29 cellular contexts compared by ENCODE assay signal in the genomic region with DNA sequence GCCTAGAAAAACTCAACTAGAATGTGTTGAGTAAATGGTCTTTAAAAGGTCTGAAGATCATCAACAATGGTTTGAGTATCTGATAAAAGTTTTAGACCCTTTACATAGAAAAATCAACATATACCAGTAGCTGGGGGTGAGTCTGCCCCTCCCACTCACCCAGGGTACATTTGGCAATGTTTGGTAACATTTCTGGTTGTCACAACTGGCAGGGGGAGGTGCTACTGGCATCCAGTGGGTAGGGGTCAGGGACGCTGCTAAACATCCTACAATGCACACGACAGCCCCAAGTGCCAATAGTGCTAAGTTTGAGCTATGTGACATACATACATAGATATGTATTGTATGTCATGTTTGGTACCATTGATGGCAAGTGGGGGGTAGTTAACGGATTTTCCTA. TPM values are rescaled to one million over a fixed set of nuclear protein-coding genes. Genes with fewer than 3 reads are reported as not detected.
DNase-seq lines count a peak whose midpoint lies in the region; ATAC-seq, FAIRE-seq and TF ChIP-seq lines count a peak whose summit lies in the region.
"Had no signal": no experiment of that assay in that cellular context is flagged by ENCODE, and none has a peak within 500 bp of the region (broad histone marks: within the 10 kb centered on the region; RNA-seq: fewer than 3 reads in every experiment).

No MANE protein-coding gene starts in this region.

- no peaks in the 10 kb centered on the region for H3K27me3 ChIP-seq in CD4-positive, CD25-positive, alpha-beta regulatory T cell (ENCODE audit: control insufficient read depth, insufficient read depth, low read length)

- H3K27me3 Mint-ChIP-seq in CD4-positive, CD25-positive, alpha-beta regulatory T cell: peaks cover 42% of the 10 kb centered on the region
- H3K27me3 Mint-ChIP-seq in WTC11 (ENCODE audit: low read depth) (peaks cover 10% of the 10 kb centered on the region), natural killer cell (ENCODE audit: low read depth in 2 of 2) (peaks cover 19 to 30% of the 10 kb centered on the region in 2 donors)

- peaks cover 68% of the 10 kb centered on the region for H3K4me1 ChIP-seq in CD4-positive, CD25-positive, alpha-beta regulatory T cell (ENCODE audit: control insufficient read depth, insufficient read depth, low read length, poor library complexity, severe bottlenecking)
- H3K4me1 ChIP-seq: prostate gland had no signal

- no peaks in the 10 kb centered on the region for H3K36me3 ChIP-seq in CD4-positive, CD25-positive, alpha-beta regulatory T cell (ENCODE audit: control insufficient read depth, insufficient read depth, low read length)
- H3K36me3 ChIP-seq: esophagus muscularis mucosa, left lung, prostate gland, sigmoid colon, transverse colon, WERI-Rb-1 had no signal

- peak; percentile 88 for FAIRE-seq in HTR-8/SVneo (lab: Jason Lieb, UNC)
- FAIRE-seq: frontal cortex had no signal

- intact Hi-C loops in natural killer cell (cut with micrococcal nuclease) (no loop called here), posterior vena cava (cut with DNase I) (no loop called here)

- H3K9me3 Mint-ChIP-seq in CD4-positive, CD25-positive, alpha-beta regulatory T cell: peaks cover 0 to 1% (median 0%) of the 10 kb centered on the region in 7 donors
- H3K9me3 Mint-ChIP-seq in WTC11: no peaks in the 10 kb centered on the region
- no peaks in the 10 kb centered on the region for H3K9me3 Mint-ChIP-seq in natural killer cell

- no peak for ATAC-seq in CD4-positive, CD25-positive, alpha-beta regulatory T cell (ENCODE audit: low read depth in 2 of 2)
- ATAC-seq in WTC11 (no peak), natural killer cell (no peak), HG02763 (IDR thresholded peaks at IDR 0.05; ENCODE audit: unreplicated experiment) (no peak), GM18867 (IDR thresholded peaks at IDR 0.05; ENCODE audit: unreplicated experiment) (no peak)
- ATAC-seq: body of pancreas had no signal

- DNase-seq in CD4-positive, CD25-positive, alpha-beta regulatory T cell: no peak
- DNase-seq in HTR-8/SVneo (ENCODE audit: insufficient read length, low spot score): no peak
- no peak for DNase-seq in WTC11 (ENCODE audit: low spot score)
- no peak for DNase-seq in natural killer cell
- DNase-seq in NCI-H510A treated with DMSO at 0.1 percent for 48 hours (lab: John Stamatoyannopoulos, UW): no peak
- no peak for DNase-seq in posterior vena cava (ENCODE audit: low spot score)
- DNase-seq: activated CD4-positive, alpha-beta T cell treated with anti-CD3 and anti-CD28 coated beads, Interleukin-2, amount 50 U/mL, for 1 hour; activated effector memory CD4-positive, alpha-beta T cell treated with Interleukin-2 at 50 U/mL for 16 hours; body of pancreas; DMS53; effector CD8-positive, alpha-beta T cell; GDM1; left lung; NCI-H1105; NCI-H2029; NCI-H226; NCI-H748 treated with DMSO at 0.1 percent for 48 hours; sigmoid colon; transverse colon; WERI-Rb-1 had no signal

- peak overlapping the region in 1 of 3 donors; percentile 77 for H3K27ac Mint-ChIP-seq in CD4-positive, CD25-positive, alpha-beta regulatory T cell
- H3K27ac Mint-ChIP-seq in WTC11 (peak overlapping the region; percentile 91), natural killer cell (peak overlapping the region; percentile 76 to 85)
- H3K27ac Mint-ChIP-seq: nephron had no signal

- POLR2A ChIA-PET in WTC11 (lab: Charles Lee): no interaction called here

- H3K9me3 ChIP-seq in CD4-positive, CD25-positive, alpha-beta regulatory T cell (ENCODE audit: control insufficient read depth in 2 of 2, low read length in 2 of 2): no peaks in the 10 kb centered on the region
- H3K9me3 ChIP-seq: body of pancreas, esophagus muscularis mucosa, left lung, prostate gland, sigmoid colon, transverse colon had no signal

- H3K4me3 Mint-ChIP-seq in CD4-positive, CD25-positive, alpha-beta regulatory T cell: peak overlapping the region; percentile 42 to 76 (median 68)
- H3K4me3 Mint-ChIP-seq in WTC11 (no peak overlapping the region), natural killer cell (peak overlapping the region; percentile 85)
- H3K4me3 Mint-ChIP-seq: nephron had no signal

- H3K4me1 Mint-ChIP-seq in CD4-positive, CD25-positive, alpha-beta regulatory T cell: peaks cover 14 to 80% (median 53%) of the 10 kb centered on the region in 4 donors
- H3K4me1 Mint-ChIP-seq in WTC11 (peaks cover 77% of the 10 kb centered on the region), natural killer cell (peaks cover 64 to 69% of the 10 kb centered on the region in 2 donors)

- TF ChIP-seq CTCF in WTC11 (IDR thresholded peaks at IDR 0.05): no peak
- no peak for TF ChIP-seq CTCF in natural killer cell (IDR thresholded peaks at IDR 0.05)

- H3K4me3 ChIP-seq in CD4-positive, CD25-positive, alpha-beta regulatory T cell (ENCODE audit: low read depth, low read length): no peak overlapping the region
- H3K4me3 ChIP-seq: body of pancreas, esophagus muscularis mucosa, hepatocyte, prostate gland, sigmoid colon, SK-N-MC, transverse colon had no signal

- CTCF ChIA-PET in WTC11 (lab: Charles Lee): interaction anchor here (0.8 to 1.7 kb wide), 4 partner anchors 9 to 53 kb away, joined by 3 to 6 read pairs (median 4); no protein-coding TSS in a partner anchor

- H3K36me3 Mint-ChIP-seq in CD4-positive, CD25-positive, alpha-beta regulatory T cell: no peaks in the 10 kb centered on the region
- H3K36me3 Mint-ChIP-seq in WTC11: no peaks in the 10 kb centered on the region
- H3K36me3 Mint-ChIP-seq in natural killer cell: no peaks in the 10 kb centered on the region

- H3K27ac ChIP-seq in CD4-positive, CD25-positive, alpha-beta regulatory T cell (ENCODE audit: insufficient read depth, low read length, poor library complexity, severe bottlenecking): no peak overlapping the region
- H3K27ac ChIP-seq: body of pancreas, esophagus muscularis mucosa, hepatocyte, prostate gland, RWPE1, sigmoid colon, SK-N-MC, transverse colon, WERI-Rb-1 had no signal

TF ChIP-seq in WTC11, 78 proteins besides CTCF, POLR2A, EP300 and RAD21 (continues in another document):
- TF ChIP-seq, protein P1, sequence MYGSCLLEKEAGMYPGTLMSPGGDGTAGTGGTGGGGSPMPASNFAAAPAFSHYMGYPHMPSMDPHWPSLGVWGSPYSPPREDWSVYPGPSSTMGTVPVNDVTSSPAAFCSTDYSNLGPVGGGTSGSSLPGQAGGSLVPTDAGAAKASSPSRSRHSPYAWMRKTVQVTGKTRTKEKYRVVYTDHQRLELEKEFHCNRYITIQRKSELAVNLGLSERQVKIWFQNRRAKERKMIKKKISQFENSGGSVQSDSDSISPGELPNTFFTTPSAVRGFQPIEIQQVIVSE (CRISPR knock-in tag; IDR thresholded peaks at IDR 0.05; ENCODE audit: borderline replicate concordance): no peak
- TF ChIP-seq RELA (CRISPR knock-in tag; IDR thresholded peaks at IDR 0.05; ENCODE audit: borderline replicate concordance) (no peak), FOXJ3 (CRISPR knock-in tag; IDR thresholded peaks at IDR 0.05; ENCODE audit: borderline replicate concordance) (no peak), ZNF138 (CRISPR knock-in tag; conservative IDR thresholded peaks at IDR 0.05) (no peak)
- TF ChIP-seq, protein P2, sequence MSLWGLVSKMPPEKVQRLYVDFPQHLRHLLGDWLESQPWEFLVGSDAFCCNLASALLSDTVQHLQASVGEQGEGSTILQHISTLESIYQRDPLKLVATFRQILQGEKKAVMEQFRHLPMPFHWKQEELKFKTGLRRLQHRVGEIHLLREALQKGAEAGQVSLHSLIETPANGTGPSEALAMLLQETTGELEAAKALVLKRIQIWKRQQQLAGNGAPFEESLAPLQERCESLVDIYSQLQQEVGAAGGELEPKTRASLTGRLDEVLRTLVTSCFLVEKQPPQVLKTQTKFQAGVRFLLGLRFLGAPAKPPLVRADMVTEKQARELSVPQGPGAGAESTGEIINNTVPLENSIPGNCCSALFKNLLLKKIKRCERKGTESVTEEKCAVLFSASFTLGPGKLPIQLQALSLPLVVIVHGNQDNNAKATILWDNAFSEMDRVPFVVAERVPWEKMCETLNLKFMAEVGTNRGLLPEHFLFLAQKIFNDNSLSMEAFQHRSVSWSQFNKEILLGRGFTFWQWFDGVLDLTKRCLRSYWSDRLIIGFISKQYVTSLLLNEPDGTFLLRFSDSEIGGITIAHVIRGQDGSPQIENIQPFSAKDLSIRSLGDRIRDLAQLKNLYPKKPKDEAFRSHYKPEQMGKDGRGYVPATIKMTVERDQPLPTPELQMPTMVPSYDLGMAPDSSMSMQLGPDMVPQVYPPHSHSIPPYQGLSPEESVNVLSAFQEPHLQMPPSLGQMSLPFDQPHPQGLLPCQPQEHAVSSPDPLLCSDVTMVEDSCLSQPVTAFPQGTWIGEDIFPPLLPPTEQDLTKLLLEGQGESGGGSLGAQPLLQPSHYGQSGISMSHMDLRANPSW (CRISPR knock-in tag; conservative IDR thresholded peaks at IDR 0.05; ENCODE audit: low read depth): no peak
- TF ChIP-seq, protein P3, sequence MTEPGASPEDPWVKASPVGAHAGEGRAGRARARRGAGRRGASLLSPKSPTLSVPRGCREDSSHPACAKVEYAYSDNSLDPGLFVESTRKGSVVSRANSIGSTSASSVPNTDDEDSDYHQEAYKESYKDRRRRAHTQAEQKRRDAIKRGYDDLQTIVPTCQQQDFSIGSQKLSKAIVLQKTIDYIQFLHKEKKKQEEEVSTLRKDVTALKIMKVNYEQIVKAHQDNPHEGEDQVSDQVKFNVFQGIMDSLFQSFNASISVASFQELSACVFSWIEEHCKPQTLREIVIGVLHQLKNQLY (CRISPR knock-in tag; IDR thresholded peaks at IDR 0.05): no peak

RNA-seq across cellular contexts. Expression of a gene that starts 2.7 kb away (rescaled TPM):
- 4.9 TPM for total RNA-seq in CD4-positive, CD25-positive, alpha-beta regulatory T cell
- polyA plus RNA-seq in CD4-positive, CD25-positive, alpha-beta regulatory T cell: not detected
- total RNA-seq in WTC11 (2021) (5.8 to 7.1 TPM (median 5.8 TPM) in 3 replicates), natural killer cell (1 to 10 TPM; 2.0 to 2.8 (median 2.8) TPM), posterior vena cava (10 to 100 TPM in 1 of 2 donors, 1 to 10 TPM in 1; 2.2 to 16.6 TPM)

RNA-seq across cellular contexts. Expression of a gene that starts 23.0 kb away (rescaled TPM):
- total RNA-seq in CD4-positive, CD25-positive, alpha-beta regulatory T cell: not detected
- polyA plus RNA-seq in CD4-positive, CD25-positive, alpha-beta regulatory T cell: not detected
- 6.6 to 8.5 TPM (median 7.2 TPM) in 3 replicates for total RNA-seq in WTC11 (2021)
- under 1 TPM in 1 of 3 donors, not detected in 2; 0.85 TPM for total RNA-seq in natural killer cell
- total RNA-seq in posterior vena cava: under 1 TPM in 1 of 2 donors, not detected in 1; 0.48 TPM
- total RNA-seq: body of pancreas, transverse colon had no signal

RNA-seq across cellular contexts. Expression of a gene that starts 34.0 kb away (rescaled TPM):
- 137 TPM for total RNA-seq in CD4-positive, CD25-positive, alpha-beta regulatory T cell
- 10 to 100 TPM in 3 of 4 donors, 1 to 10 TPM in 1; 8.2 to 15.1 (median 12.0) TPM for polyA plus RNA-seq in CD4-positive, CD25-positive, alpha-beta regulatory T cell
- total RNA-seq in WTC11 (2021): 16.3 to 20.0 TPM (median 16.4 TPM) in 3 replicates
- 100 to 1,000 TPM; 101 to 119 (median 102) TPM for total RNA-seq in natural killer cell
- total RNA-seq in posterior vena cava: 10 to 100 TPM; 12.6 to 13.7 TPM
